ENCODE assay signal across 16 cellular contexts in genomic region chr15:25427861-25428260, GRCh38. TPM values are rescaled to one million over a fixed set of nuclear protein-coding genes. Genes with fewer than 3 reads are reported as not detected.
DNase-seq lines count a peak whose midpoint lies in the region; ATAC-seq and TF ChIP-seq lines count a peak whose summit lies in the region.
"Had no signal": no experiment of that assay in that cellular context is flagged by ENCODE, and none has a peak within 500 bp of the region (broad histone marks: within the 10 kb centered on the region; RNA-seq: fewer than 3 reads in every experiment).

No MANE protein-coding gene starts in this region.

- no peak overlapping the region for H3K27ac ChIP-seq in left ventricle myocardium inferior (replicated peaks)

- DNase-seq in left ventricle myocardium superior = no peak
- DNase-seq in left ventricle myocardium inferior = no peak
- no peak for DNase-seq in T-helper 17 cell
- DNase-seq in erythroblast (lab: John Stamatoyannopoulos, UW) = peak; percentile 22 to 23
- DNase-seq in natural killer cell treated with Interleukin-12 subunit alpha and Interleukin-12 subunit beta and Interleukin-15 and Interleukin-18, amount 100 ng/mL, for 72 hours (ENCODE audit: low spot score) = no peak
- DNase-seq: BE2C; CD8-positive, alpha-beta T cell; COR-L47; DMS153; DMS79 treated with DMSO at 0.1 percent for 48 hours; EL; HCEC 1CT had no signal

- intact Hi-C loops in left ventricle myocardium superior (cut with micrococcal nuclease) (no loop called here), left ventricle myocardium inferior (cut with micrococcal nuclease) (no loop called here)

- no peaks in the 10 kb centered on the region for H3K36me3 ChIP-seq in left ventricle myocardium inferior

- no peaks in the 10 kb centered on the region for H3K27me3 ChIP-seq in left ventricle myocardium inferior (ENCODE audit: low read depth)
- H3K27me3 ChIP-seq: BE2C had no signal

- peak overlapping the region; percentile 67 for H3K27ac Mint-ChIP-seq in T-helper 17 cell
- no peak overlapping the region for H3K27ac Mint-ChIP-seq in natural killer cell treated with Interleukin-12 subunit alpha and Interleukin-12 subunit beta and Interleukin-15 and Interleukin-18, amount 100 ng/mL, for 72 hours
- H3K27ac Mint-ChIP-seq: CD14-positive monocyte; CD8-positive, alpha-beta T cell; IgD-negative memory B cell had no signal

- TF ChIP-seq POLR2A in erythroblast (IDR thresholded peaks at IDR 0.05; ENCODE audit: low read length) = no peak

- H3K27me3 Mint-ChIP-seq in T-helper 17 cell = no peaks in the 10 kb centered on the region
- H3K27me3 Mint-ChIP-seq in natural killer cell treated with Interleukin-12 subunit alpha and Interleukin-12 subunit beta and Interleukin-15 and Interleukin-18, amount 100 ng/mL, for 72 hours = no peaks in the 10 kb centered on the region
- H3K27me3 Mint-ChIP-seq: IgD-negative memory B cell had no signal

- peaks cover 87% of the 10 kb centered on the region for H3K4me1 ChIP-seq in left ventricle myocardium inferior
- H3K4me1 ChIP-seq: BE2C had no signal

- ATAC-seq in left ventricle myocardium superior = peak; percentile 39
- ATAC-seq in T-helper 17 cell = no peak
- ATAC-seq in GM19324 (IDR thresholded peaks at IDR 0.05; ENCODE audit: low FRiP score, unreplicated experiment) = no peak
- no peak for ATAC-seq in natural killer cell treated with Interleukin-12 subunit alpha and Interleukin-12 subunit beta and Interleukin-15 and Interleukin-18, amount 100 ng/mL, for 72 hours
- no peak for ATAC-seq in HG03175 (IDR thresholded peaks at IDR 0.05; ENCODE audit: unreplicated experiment)
- ATAC-seq: CD8-positive, alpha-beta T cell had no signal

- TF ChIP-seq CTCF in left ventricle myocardium inferior (IDR thresholded peaks at IDR 0.05; ENCODE audit: borderline replicate concordance) = no peak

- H3K4me1 Mint-ChIP-seq in T-helper 17 cell = peaks cover 43% of the 10 kb centered on the region
- peaks cover 42 to 43% of the 10 kb centered on the region in 2 donors for H3K4me1 Mint-ChIP-seq in natural killer cell treated with Interleukin-12 subunit alpha and Interleukin-12 subunit beta and Interleukin-15 and Interleukin-18, amount 100 ng/mL, for 72 hours (ENCODE audit: low read depth in 2 of 2)

- no peaks in the 10 kb centered on the region for H3K9me3 Mint-ChIP-seq in natural killer cell treated with Interleukin-12 subunit alpha and Interleukin-12 subunit beta and Interleukin-15 and Interleukin-18, amount 100 ng/mL, for 72 hours
- H3K9me3 Mint-ChIP-seq: CD8-positive, alpha-beta T cell; IgD-negative memory B cell had no signal

- H3K4me3 Mint-ChIP-seq in T-helper 17 cell = peak overlapping the region; percentile 57
- H3K4me3 Mint-ChIP-seq in natural killer cell treated with Interleukin-12 subunit alpha and Interleukin-12 subunit beta and Interleukin-15 and Interleukin-18, amount 100 ng/mL, for 72 hours = no peak overlapping the region
- H3K4me3 Mint-ChIP-seq: CD14-positive monocyte; CD8-positive, alpha-beta T cell had no signal

- no peaks in the 10 kb centered on the region for H3K36me3 Mint-ChIP-seq in T-helper 17 cell (ENCODE audit: low read depth)
- peaks cover 5% of the 10 kb centered on the region for H3K36me3 Mint-ChIP-seq in natural killer cell treated with Interleukin-12 subunit alpha and Interleukin-12 subunit beta and Interleukin-15 and Interleukin-18, amount 100 ng/mL, for 72 hours

- no peak overlapping the region for H3K4me3 ChIP-seq in left ventricle myocardium inferior

- H3K9me3 ChIP-seq in left ventricle myocardium inferior (replicated peaks) (no peaks in the 10 kb centered on the region), T-helper 17 cell (ENCODE audit: control insufficient read depth, low read length, poor library complexity, severe bottlenecking) (no peaks in the 10 kb centered on the region)
- H3K9me3 ChIP-seq: BE2C had no signal

RNA-seq across cellular contexts. Expression of gene UBE3A, which starts 11.0 kb away (rescaled TPM):
- 103 TPM for total RNA-seq in left ventricle myocardium superior
- 122 TPM for total RNA-seq in left ventricle myocardium inferior
- 100 to 1,000 TPM; 109 to 115 TPM for total RNA-seq in T-helper 17 cell
- 100 to 1,000 TPM; 122 to 148 TPM for total RNA-seq in natural killer cell treated with Interleukin-12 subunit alpha and Interleukin-12 subunit beta and Interleukin-15 and Interleukin-18, amount 100 ng/mL, for 72 hours

Comparison
In these comparisons a context has a peak if more than half of its experiments do, and no peak if none do; other contexts are left out.
1. DNase-seq: peak in erythroblast (2 of 2); none in left ventricle myocardium superior (single experiment), left ventricle myocardium inferior (single experiment), T-helper 17 cell (0 of 3) and natural killer cell treated with Interleukin-12 subunit alpha and Interleukin-12 subunit beta and Interleukin-15 and Interleukin-18, amount 100 ng/mL, for 72 hours (single experiment).